Comparison of ENCODE assay signal across 21 cellular contexts in the genomic region with DNA sequence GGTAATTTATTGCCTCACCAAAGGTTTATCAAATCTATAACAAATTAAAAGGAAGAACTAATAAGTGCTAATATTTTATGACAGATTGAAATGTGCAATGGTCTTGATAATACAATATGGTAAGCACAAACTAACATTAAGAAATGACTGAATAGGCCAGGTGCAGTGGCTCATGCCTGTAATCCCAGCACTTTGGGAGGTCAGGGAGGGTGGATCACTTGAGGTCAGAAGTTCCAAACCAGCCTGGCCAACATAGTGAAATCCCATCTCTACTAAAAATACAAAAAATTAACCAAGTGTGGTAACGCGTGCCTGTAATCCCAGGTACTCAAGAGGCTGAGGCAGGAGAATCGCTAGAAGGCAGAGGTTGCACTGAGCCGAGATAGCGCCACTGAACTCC. TPM values are rescaled to one million over a fixed set of nuclear protein-coding genes. Genes with fewer than 3 reads are reported as not detected.
DNase-seq lines count a peak whose midpoint lies in the region; ATAC-seq and TF ChIP-seq lines count a peak whose summit lies in the region.
"Had no signal": no experiment of that assay in that cellular context is flagged by ENCODE, and none has a peak within 500 bp of the region (broad histone marks: within the 10 kb centered on the region; RNA-seq: fewer than 3 reads in every experiment).

No MANE protein-coding gene starts in this region.

- no peaks in the 10 kb centered on the region for H3K27me3 ChIP-seq in PC-3 (ENCODE audit: low read length)
- H3K27me3 ChIP-seq: BLaER1 had no signal

- H3K9me2 ChIP-seq in PC-3 (replicated peaks; ENCODE audit: low read length) = no peaks in the 10 kb centered on the region

- CTCF ChIA-PET in PC-3 (lab: Charles Lee) = no interaction called here

- H3K36me3 Mint-ChIP-seq in activated naive CD4-positive, alpha-beta T cell treated with anti-CD3 and anti-CD28 coated beads, Interleukin-2, amount 50 U/mL, for 24 hours = peaks cover 5% of the 10 kb centered on the region
- H3K36me3 Mint-ChIP-seq in nephron (ENCODE audit: low read depth) = peaks cover 14% of the 10 kb centered on the region
- peaks cover 26% of the 10 kb centered on the region for H3K36me3 Mint-ChIP-seq in activated T-cell treated with anti-CD3 and anti-CD28 coated beads, Interleukin-2, amount 50 U/mL, for 4 hours (ENCODE audit: insufficient read depth)

- 0 out of 2 replicates have a peak overlapping the region, but pooled peaks have one; percentile 87 for H3K4me2 ChIP-seq in PC-3 (ENCODE audit: low read length)

- peaks cover 23% of the 10 kb centered on the region; the same call in 1 of the 2 replicates for H4K20me1 ChIP-seq in PC-3 (ENCODE audit: low read length)

- no peak overlapping the region for H3K9ac ChIP-seq in PC-3 (ENCODE audit: low read length)
- H3K9ac ChIP-seq: BLaER1 had no signal

- H3K4me3 ChIP-seq in PC-3 (ENCODE audit: low read length) = no peak overlapping the region
- H3K4me3 ChIP-seq: BLaER1, SK-N-MC had no signal

- no peak overlapping the region for H3K27ac ChIP-seq in PC-3 (ENCODE audit: low read length)
- H3K27ac ChIP-seq: 22Rv1, BLaER1, SK-N-MC had no signal

- no peak overlapping the region for H2AFZ ChIP-seq in PC-3 (ENCODE audit: low read length)

- H3K9me3 ChIP-seq in PC-3 (ENCODE audit: low read length) = no peaks in the 10 kb centered on the region
- H3K9me3 ChIP-seq: BLaER1 had no signal

- intact Hi-C loops in PC-3 (cut with micrococcal nuclease) = no loop called here

- H3K36me3 ChIP-seq in PC-3 (ENCODE audit: low read depth, low read length) = 0 out of 2 replicates have a peak, but pooled peaks cover 8% of the 10 kb centered on the region

- peaks cover 11% of the 10 kb centered on the region for H3K4me1 ChIP-seq in PC-3 (ENCODE audit: insufficient read depth, low read length)

- TF ChIP-seq CTCF in PC-3 (conservative IDR thresholded peaks at IDR 0.05; ENCODE audit: low read depth, low read length) (no peak), nephron (IDR thresholded peaks at IDR 0.05; ENCODE audit: unreplicated experiment in 3 of 3) (no peak)

- peaks cover 56% of the 10 kb centered on the region for H3K4me1 Mint-ChIP-seq in activated naive CD4-positive, alpha-beta T cell treated with anti-CD3 and anti-CD28 coated beads, Interleukin-2, amount 50 U/mL, for 24 hours
- peaks cover 41% of the 10 kb centered on the region for H3K4me1 Mint-ChIP-seq in nephron
- H3K4me1 Mint-ChIP-seq in activated T-cell treated with anti-CD3 and anti-CD28 coated beads, Interleukin-2, amount 50 U/mL, for 4 hours (ENCODE audit: low read depth) = peaks cover 54% of the 10 kb centered on the region

- H3K79me2 ChIP-seq in PC-3 (ENCODE audit: low read length) = peaks cover 85% of the 10 kb centered on the region

- POLR2A ChIA-PET in PC-3 (lab: Charles Lee; ENCODE audit: unreplicated experiment) = no interaction called here

- no peak overlapping the region for H3K27ac Mint-ChIP-seq in activated naive CD4-positive, alpha-beta T cell treated with anti-CD3 and anti-CD28 coated beads, Interleukin-2, amount 50 U/mL, for 24 hours
- H3K27ac Mint-ChIP-seq in nephron = peak overlapping the region in 1 of 3 experiments; percentile 17
- H3K27ac Mint-ChIP-seq: CD8-positive, alpha-beta T cell had no signal

- H3K4me3 Mint-ChIP-seq in activated naive CD4-positive, alpha-beta T cell treated with anti-CD3 and anti-CD28 coated beads, Interleukin-2, amount 50 U/mL, for 24 hours = peak overlapping the region; percentile 93
- H3K4me3 Mint-ChIP-seq in nephron = peak overlapping the region; percentile 55 to 83 (median 56)
- no peak overlapping the region for H3K4me3 Mint-ChIP-seq in activated T-cell treated with anti-CD3 and anti-CD28 coated beads, Interleukin-2, amount 50 U/mL, for 4 hours

- BruUV-seq in PC-3 (replicated peaks; lab: Mats Ljungman, UMichigan) = no TSS peak

- H3K27me3 Mint-ChIP-seq in activated naive CD4-positive, alpha-beta T cell treated with anti-CD3 and anti-CD28 coated beads, Interleukin-2, amount 50 U/mL, for 24 hours = no peaks in the 10 kb centered on the region
- no peaks in the 10 kb centered on the region for H3K27me3 Mint-ChIP-seq in nephron (ENCODE audit: low read depth)
- no peaks in the 10 kb centered on the region for H3K27me3 Mint-ChIP-seq in activated T-cell treated with anti-CD3 and anti-CD28 coated beads, Interleukin-2, amount 50 U/mL, for 4 hours (ENCODE audit: low read depth)

- H3F3A ChIP-seq in PC-3 (ENCODE audit: low read length, unreplicated experiment) = no peaks in the 10 kb centered on the region

- H3K9me3 Mint-ChIP-seq in activated naive CD4-positive, alpha-beta T cell treated with anti-CD3 and anti-CD28 coated beads, Interleukin-2, amount 50 U/mL, for 24 hours = no peaks in the 10 kb centered on the region
- H3K9me3 Mint-ChIP-seq in nephron = no peaks in the 10 kb centered on the region
- no peaks in the 10 kb centered on the region for H3K9me3 Mint-ChIP-seq in activated T-cell treated with anti-CD3 and anti-CD28 coated beads, Interleukin-2, amount 50 U/mL, for 4 hours
- H3K9me3 Mint-ChIP-seq: CD8-positive, alpha-beta T cell had no signal

- ATAC-seq in PC-3 = no peak
- no peak for ATAC-seq in activated T-cell treated with anti-CD3 and anti-CD28 coated beads, Interleukin-2, amount 50 U/mL, for 4 hours
- ATAC-seq: CD8-positive, alpha-beta T cell; Right ventricle myocardium inferior had no signal

- DNase-seq in activated naive CD4-positive, alpha-beta T cell treated with Interleukin-2 at 50 U/mL for 16 hours = no peak
- DNase-seq in PC-3 = no peak
- DNase-seq in activated T-cell treated with anti-CD3 and anti-CD28 coated beads, Interleukin-2, amount 50 U/mL, for 4 hours = no peak
- no peak for DNase-seq in SKM-1 treated with dmso at 0.1 percent for 144 hours (lab: John Stamatoyannopoulos, UW; ENCODE audit: unreplicated experiment)
- DNase-seq in NCI-H1105 (lab: John Stamatoyannopoulos, UW) = no peak
- DNase-seq in cerebellar cortex (ENCODE audit: low spot score) = no peak
- DNase-seq: ACHN; Calu3; CD8-positive, alpha-beta T cell; H7; NCI-H1105 treated with DMSO at 0.1 percent for 48 hours; NCI-H2029 treated with DMSO at 0.1 percent for 48 hours; NCI-H226; NCI-H510A treated with DMSO at 0.1 percent for 48 hours; NCI-H748 treated with DMSO at 0.1 percent for 48 hours had no signal

RNA-seq across cellular contexts. Expression of gene MTPAP, which starts 3.5 kb away (rescaled TPM):
- 7.5 and 15.7 TPM in 2 replicates for total RNA-seq in PC-3 (2014; rRNA removed)
- 10 to 100 TPM; 47.6 to 49.3 (median 48.4) TPM for total RNA-seq in activated T-cell treated with anti-CD3 and anti-CD28 coated beads, Interleukin-2, amount 50 U/mL, for 4 hours
